12 cellular contexts compared by ENCODE assay signal in the genomic region with DNA sequence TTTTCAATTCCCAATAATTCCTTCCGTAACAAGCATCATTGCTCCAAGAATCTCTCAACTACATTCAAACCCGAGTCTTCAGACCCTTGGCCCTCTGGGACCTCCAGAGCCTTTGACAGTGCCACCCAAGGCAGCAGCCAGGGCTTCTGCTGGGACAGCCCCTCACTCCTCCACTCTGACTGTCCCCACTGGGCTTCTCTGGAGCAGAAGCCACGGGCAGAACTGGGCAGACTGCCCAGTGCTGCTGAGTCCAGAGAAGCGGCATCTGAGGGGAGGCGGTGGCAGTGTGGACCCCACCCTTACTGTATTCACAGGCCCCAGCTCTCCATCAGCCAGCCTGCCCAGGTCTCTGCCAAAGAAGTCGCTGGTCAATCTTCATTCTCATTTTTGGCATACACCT. TPM values are rescaled to one million over a fixed set of nuclear protein-coding genes. Genes with fewer than 3 reads are reported as not detected.
DNase-seq lines count a peak whose midpoint lies in the region; ATAC-seq and TF ChIP-seq lines count a peak whose summit lies in the region.
"Had no signal": no experiment of that assay in that cellular context is flagged by ENCODE, and none has a peak within 500 bp of the region (broad histone marks: within the 10 kb centered on the region; RNA-seq: fewer than 3 reads in every experiment).

No MANE protein-coding gene starts in this region.

- peaks cover 12% of the 10 kb centered on the region for H3K9me3 Mint-ChIP-seq in activated CD8-positive, alpha-beta memory T cell treated with anti-CD3 and anti-CD28 coated beads, Interleukin-2, amount 10 ng/mL, durations not matched to agents 7 days and 5 days (ENCODE audit: low read depth)
- H3K9me3 Mint-ChIP-seq in activated CD8-positive, alpha-beta T cell treated with anti-CD3 and anti-CD28 coated beads for 36 hours: peaks cover 24% of the 10 kb centered on the region

- no peaks in the 10 kb centered on the region for H3K9me3 ChIP-seq in liver (ENCODE audit: control insufficient read depth in 4 of 4, low read length in 3 of 4)
- H3K9me3 ChIP-seq in subcutaneous abdominal adipose tissue (ENCODE audit: control insufficient read depth in 5 of 5, low read length in 5 of 5): no peaks in the 10 kb centered on the region
- H3K9me3 ChIP-seq: Peyer's patch had no signal

- H3K4me1 Mint-ChIP-seq in activated CD8-positive, alpha-beta memory T cell treated with anti-CD3 and anti-CD28 coated beads, Interleukin-2, amount 10 ng/mL, durations not matched to agents 7 days and 5 days: peaks cover 35% of the 10 kb centered on the region
- H3K4me1 Mint-ChIP-seq in activated CD8-positive, alpha-beta T cell treated with anti-CD3 and anti-CD28 coated beads for 36 hours (ENCODE audit: low read depth): peaks cover 49% of the 10 kb centered on the region

- no peak for ATAC-seq in activated CD8-positive, alpha-beta memory T cell treated with anti-CD3 and anti-CD28 coated beads, Interleukin-2, amount 10 ng/mL, durations not matched to agents 7 days and 5 days
- ATAC-seq in activated CD8-positive, alpha-beta T cell treated with anti-CD3 and anti-CD28 coated beads for 36 hours: no peak
- ATAC-seq in HG03565 (IDR thresholded peaks at IDR 0.05; ENCODE audit: unreplicated experiment) (no peak), sciatic nerve (no peak)

- H3K27me3 ChIP-seq in liver (ENCODE audit: control insufficient read depth in 4 of 4, insufficient read depth in 4 of 4, low read length in 3 of 4) (no peaks in the 10 kb centered on the region), subcutaneous abdominal adipose tissue (ENCODE audit: control insufficient read depth in 5 of 5, insufficient read depth in 4 of 5, low read length in 5 of 5) (no peaks in the 10 kb centered on the region)
- H3K27me3 ChIP-seq: Peyer's patch had no signal

- H3K4me3 Mint-ChIP-seq in activated CD8-positive, alpha-beta memory T cell treated with anti-CD3 and anti-CD28 coated beads, Interleukin-2, amount 10 ng/mL, durations not matched to agents 7 days and 5 days: no peak overlapping the region
- no peak overlapping the region for H3K4me3 Mint-ChIP-seq in activated CD8-positive, alpha-beta T cell treated with anti-CD3 and anti-CD28 coated beads for 36 hours

- TF ChIP-seq CTCF in activated CD8-positive, alpha-beta T cell treated with anti-CD3 and anti-CD28 coated beads for 36 hours (IDR thresholded peaks at IDR 0.05): no peak
- TF ChIP-seq CTCF in liver (IDR thresholded peaks at IDR 0.05; ENCODE audit: low read depth, low read length, missing input control): no peak

- H3K4me1 ChIP-seq in liver (ENCODE audit: control insufficient read depth in 4 of 4, insufficient read depth in 4 of 4, low read length in 3 of 4) (peaks cover 8 to 52% (median 24%) of the 10 kb centered on the region in 4 donors), subcutaneous abdominal adipose tissue (ENCODE audit: control insufficient read depth in 5 of 5, insufficient read depth in 5 of 5, low read length in 5 of 5) (peaks cover 19 to 86% (median 83%) of the 10 kb centered on the region in 5 donors)

- H3K9ac ChIP-seq in liver (ENCODE audit: low read depth in 1 of 2, low read length in 2 of 2): no peak overlapping the region
- H3K9ac ChIP-seq in subcutaneous abdominal adipose tissue (ENCODE audit: low read length in 5 of 5): no peak overlapping the region

- H3K27ac ChIP-seq in liver (ENCODE audit: low read depth in 1 of 2, low read length in 2 of 2): peak overlapping the region; percentile 23 to 58
- H3K27ac ChIP-seq in subcutaneous abdominal adipose tissue (ENCODE audit: low read depth, low read length): peak overlapping the region; percentile 87
- H3K27ac ChIP-seq: VCaP had no signal

- peaks cover 3 to 23% (median 7%) of the 10 kb centered on the region in 4 donors for H3K36me3 ChIP-seq in liver (ENCODE audit: control insufficient read depth in 4 of 4, insufficient read depth in 3 of 4, low read depth in 1 of 4, low read length in 3 of 4)
- H3K36me3 ChIP-seq in subcutaneous abdominal adipose tissue (ENCODE audit: control insufficient read depth in 5 of 5, insufficient read depth in 5 of 5, low read length in 5 of 5): peaks cover 0 to 29% (median 18%) of the 10 kb centered on the region in 5 donors

- no peaks in the 10 kb centered on the region for H3K27me3 Mint-ChIP-seq in activated CD8-positive, alpha-beta memory T cell treated with anti-CD3 and anti-CD28 coated beads, Interleukin-2, amount 10 ng/mL, durations not matched to agents 7 days and 5 days
- no peaks in the 10 kb centered on the region for H3K27me3 Mint-ChIP-seq in activated CD8-positive, alpha-beta T cell treated with anti-CD3 and anti-CD28 coated beads for 36 hours

- TF ChIP-seq RAD21 in liver (IDR thresholded peaks at IDR 0.05): no peak

- WGBS in liver: 81% methylated on average over 6 of the region's 6 CpGs

- POLR2A ChIA-PET in activated CD8-positive, alpha-beta T cell treated with anti-CD3 and anti-CD28 coated beads for 36 hours (lab: Charles Lee): interaction anchor here (0.6 to 16.8 kb wide), 5 partner anchors 8 to 543 kb away, joined by 3 to 204 read pairs (median 4); a partner anchor contains a TSS

- CTCF ChIA-PET in activated CD8-positive, alpha-beta memory T cell treated with anti-CD3 and anti-CD28 coated beads, Interleukin-2, amount 10 ng/mL, durations not matched to agents 7 days and 5 days (lab: Charles Lee): no interaction called here
- CTCF ChIA-PET in activated CD8-positive, alpha-beta T cell treated with anti-CD3 and anti-CD28 coated beads for 36 hours (lab: Charles Lee): interaction anchor here (0.7 to 1.6 kb wide), 5 partner anchors 7 to 176 kb away, joined by 3 to 7 read pairs (median 4); a partner anchor contains a TSS

- H3K36me3 Mint-ChIP-seq in activated CD8-positive, alpha-beta memory T cell treated with anti-CD3 and anti-CD28 coated beads, Interleukin-2, amount 10 ng/mL, durations not matched to agents 7 days and 5 days: peaks cover 87% of the 10 kb centered on the region
- peaks cover 86% of the 10 kb centered on the region for H3K36me3 Mint-ChIP-seq in activated CD8-positive, alpha-beta T cell treated with anti-CD3 and anti-CD28 coated beads for 36 hours (ENCODE audit: low read depth)

- intact Hi-C loops in activated CD8-positive, alpha-beta T cell treated with anti-CD3 and anti-CD28 coated beads for 36 hours (cut with micrococcal nuclease): no loop called here
- intact Hi-C loops in sciatic nerve (cut with DNase I): no loop called here

- peak overlapping the region; percentile 17 for H3K27ac Mint-ChIP-seq in activated CD8-positive, alpha-beta memory T cell treated with anti-CD3 and anti-CD28 coated beads, Interleukin-2, amount 10 ng/mL, durations not matched to agents 7 days and 5 days
- H3K27ac Mint-ChIP-seq in activated CD8-positive, alpha-beta T cell treated with anti-CD3 and anti-CD28 coated beads for 36 hours: peak overlapping the region; percentile 85

- H3K4me3 ChIP-seq in liver (ENCODE audit: low read depth in 1 of 3, low read length in 3 of 3): no peak overlapping the region
- no peak overlapping the region for H3K4me3 ChIP-seq in subcutaneous abdominal adipose tissue (ENCODE audit: low read depth in 1 of 5, low read length in 5 of 5)
- H3K4me3 ChIP-seq: coronary artery, Peyer's patch had no signal

- DNase-seq in activated CD8-positive, alpha-beta memory T cell treated with anti-CD3 and anti-CD28 coated beads, Interleukin-2, amount 10 ng/mL, durations not matched to agents 7 days and 5 days: no peak
- no peak for DNase-seq in activated CD8-positive, alpha-beta memory T cell treated with anti-CD3 and anti-CD28 coated beads, Interleukin-2, amount 50 U/mL, for 4 hours
- no peak for DNase-seq in activated CD8-positive, alpha-beta T cell treated with anti-CD3 and anti-CD28 coated beads for 36 hours
- DNase-seq in LoVo (ENCODE audit: low spot score) (no peak), sciatic nerve (ENCODE audit: low spot score) (no peak)
- DNase-seq: activated gamma-delta T cell treated with Interleukin-2 at 50 U/mL for 16 hours, Peyer's patch had no signal

TF ChIP-seq in liver, 16 proteins besides CTCF, POLR2A, EP300 and RAD21:
- TF ChIP-seq EGR1 (IDR thresholded peaks at IDR 0.05; ENCODE audit: low read depth in 2 of 2): no peak
- no peak for TF ChIP-seq FOXA1 (IDR thresholded peaks at IDR 0.05)

RNA-seq across cellular contexts. Expression of a gene that starts 8.8 kb away (rescaled TPM):
- 10 to 100 TPM; 33.2 to 46.0 TPM for total RNA-seq in activated CD8-positive, alpha-beta memory T cell treated with anti-CD3 and anti-CD28 coated beads, Interleukin-2, amount 10 ng/mL, durations not matched to agents 7 days and 5 days
- 10 to 100 TPM; 32.5 to 35.4 TPM for total RNA-seq in activated CD8-positive, alpha-beta T cell treated with anti-CD3 and anti-CD28 coated beads for 36 hours
- total RNA-seq in liver: 10 to 100 TPM; 18.1 to 20.3 TPM
- polyA plus RNA-seq in liver: 10 to 100 TPM; 13.2 to 14.0 TPM
- total RNA-seq in sciatic nerve: 39.8 TPM

RNA-seq across cellular contexts. Expression of a gene that starts 13.8 kb away (rescaled TPM):
- total RNA-seq in activated CD8-positive, alpha-beta memory T cell treated with anti-CD3 and anti-CD28 coated beads, Interleukin-2, amount 10 ng/mL, durations not matched to agents 7 days and 5 days: 10 to 100 TPM; 19.9 to 27.5 TPM
- 1 to 10 TPM; 6.2 to 7.6 TPM for total RNA-seq in activated CD8-positive, alpha-beta T cell treated with anti-CD3 and anti-CD28 coated beads for 36 hours
- total RNA-seq in liver: 10 to 100 TPM; 22.3 to 34.3 TPM
- polyA plus RNA-seq in liver: 10 to 100 TPM; 22.6 to 29.3 TPM
- total RNA-seq in sciatic nerve: 29.4 TPM

RNA-seq across cellular contexts. Expression of a gene that starts 49.7 kb away (rescaled TPM):
- total RNA-seq in activated CD8-positive, alpha-beta memory T cell treated with anti-CD3 and anti-CD28 coated beads, Interleukin-2, amount 10 ng/mL, durations not matched to agents 7 days and 5 days: 10 to 100 TPM in 1 of 2 experiments, 1 to 10 TPM in 1; 9.3 to 25.9 TPM
- 10 to 100 TPM; 12.9 to 13.1 TPM for total RNA-seq in activated CD8-positive, alpha-beta T cell treated with anti-CD3 and anti-CD28 coated beads for 36 hours
- total RNA-seq in liver (10 to 100 TPM; 11.8 to 19.0 TPM), sciatic nerve (32.7 TPM)
- 1 to 10 TPM; 5.8 to 6.6 TPM for polyA plus RNA-seq in liver
